In genomic region chr6:161583561-161583960, GRCh38 we compare ENCODE assay signal across 20 cellular contexts.
"Had no signal": no experiment of that assay in that cellular context is flagged by ENCODE, and none has a peak within 500 bp of the region (broad histone marks: within the 10 kb centered on the region; RNA-seq: fewer than 3 reads in every experiment).

No MANE protein-coding gene starts in this region.

- H3K27me3 ChIP-seq: cardiac muscle cell, upper lobe of left lung had no signal

- ATAC-seq: activated CD4-positive, alpha-beta T cell treated with anti-CD3 and anti-CD28 coated beads for 36 hours; left lobe of liver; natural killer cell; stimulated activated naive CD8-positive, alpha-beta T cell treated with anti-CD3 and anti-CD28 coated beads, Interleukin-15, Interleukin-2, amounts not matched to agents 100 U/mL and 50 U/mL, for 24 hours had no signal

- H3K27ac ChIP-seq: cardiac muscle cell, upper lobe of left lung had no signal

- H3K36me3 ChIP-seq: cardiac muscle cell, upper lobe of left lung had no signal

- H3K9me3 ChIP-seq: upper lobe of left lung had no signal

- H3K4me1 ChIP-seq: upper lobe of left lung had no signal

- H3K4me3 ChIP-seq: cardiac muscle cell, lung, upper lobe of left lung had no signal

- DNase-seq: activated B cell treated with CpG ODN at 0.5 μM for 24 hours; activated CD4-positive, alpha-beta T cell treated with anti-CD3 and anti-CD28 coated beads for 36 hours; activated CD4-positive, alpha-beta T cell treated with anti-CD3 and anti-CD28 coated beads, Interleukin-2, amount 50 U/mL, for 48 hours; activated CD8-positive, alpha-beta memory T cell treated with anti-CD3 and anti-CD28 coated beads, Interleukin-2, amount 50 U/mL, for 48 hours; activated naive CD4-positive, alpha-beta T cell treated with Interleukin-2 at 50 U/mL for 16 hours; activated naive CD8-positive, alpha-beta T cell treated with anti-CD3 and anti-CD28 coated beads for 36 hours; activated T-cell treated with anti-CD3 and anti-CD28 coated beads, Interleukin-2, amount 50 U/mL, for 48 hours; amniotic stem cell; cortex of kidney; endodermal cell; foreskin melanocyte; natural killer cell; retina; stimulated activated CD4-positive, alpha-beta T cell treated with anti-CD3 and anti-CD28 coated beads, Interleukin-4, amount 100 ng/mL, for 24 hours; stimulated activated naive CD8-positive, alpha-beta T cell treated with anti-CD3 and anti-CD28 coated beads, Interleukin-15, Interleukin-2, amounts not matched to agents 100 U/mL and 50 U/mL, for 24 hours; T-helper 9 cell; upper lobe of left lung had no signal
